ENCODE assay signal across 28 cellular contexts in genomic region chr12:71063087-71063486, GRCh38.
"Had no signal": no experiment of that assay in that cellular context is flagged by ENCODE, and none has a peak within 500 bp of the region (broad histone marks: within the 10 kb centered on the region; RNA-seq: fewer than 3 reads in every experiment).

No MANE protein-coding gene starts in this region.

- H3K27ac ChIP-seq: cardiac muscle cell, colonic mucosa, epithelial cell of prostate, esophagus squamous epithelium, neutrophil, sigmoid colon, thoracic aorta had no signal

- H3K9me3 ChIP-seq: colonic mucosa, esophagus squamous epithelium, neutrophil, sigmoid colon, thoracic aorta had no signal

- H3K36me3 ChIP-seq: cardiac muscle cell, colonic mucosa, esophagus squamous epithelium, neutrophil, sigmoid colon, thoracic aorta had no signal

- H3K27me3 ChIP-seq: cardiac muscle cell, colonic mucosa, esophagus squamous epithelium, neutrophil, sigmoid colon had no signal

- H3K4me3 ChIP-seq: cardiac muscle cell, colonic mucosa, esophagus squamous epithelium, sigmoid colon, thoracic aorta had no signal

- ATAC-seq: activated CD8-positive, alpha-beta T cell treated with anti-CD3 and anti-CD28 coated beads, Interleukin-2, amount 10 ng/mL, durations not matched to agents 7 days and 5 days; activated T-cell treated with anti-CD3 and anti-CD28 coated beads, Interleukin-2, amount 50 U/mL, for 72 hours; left colon; stimulated activated effector memory CD8-positive, alpha-beta T cell treated with anti-CD3 and anti-CD28 coated beads, Interleukin-12 subunit alpha, Interleukin-12 subunit beta, amount 100 ng/mL, for 72 hours had no signal

- H3K4me1 ChIP-seq: colonic mucosa, esophagus squamous epithelium, sigmoid colon had no signal

- DNase-seq: activated B cell treated with CpG ODN at 0.5 μM for 24 hours; activated CD8-positive, alpha-beta T cell treated with anti-CD3 and anti-CD28 coated beads, Interleukin-2, amount 10 ng/mL, durations not matched to agents 7 days and 5 days; activated naive CD4-positive, alpha-beta T cell; activated T-cell treated with anti-CD3 and anti-CD28 coated beads for 4 hours; activated T-cell treated with anti-CD3 and anti-CD28 coated beads, Interleukin-2, amount 50 U/mL, for 72 hours; anterior cingulate cortex; cerebellar nuclear complex; colonic mucosa; effector CD8-positive, alpha-beta T cell; esophagus squamous epithelium; head of caudate nucleus; hypothalamus; immature natural killer cell; kidney; left colon; mammary epithelial cell; nephron progenitor cell; sigmoid colon; small intestine; stimulated activated CD4-positive, alpha-beta T cell treated with anti-CD3 and anti-CD28 coated beads, Interleukin-4, amount 100 ng/mL, for 24 hours; trophoblast cell had no signal

- FAIRE-seq: endometrium, kidney, small intestine, urothelium cell line had no signal
